Comparison of ENCODE assay signal across 23 cellular contexts in genomic region chr20:59794555-59794954, GRCh38.
"Had no signal": no experiment of that assay in that cellular context is flagged by ENCODE, and none has a peak within 500 bp of the region (broad histone marks: within the 10 kb centered on the region; RNA-seq: fewer than 3 reads in every experiment).

No MANE protein-coding gene starts in this region.

- H3K9me3 ChIP-seq: SJSA1 had no signal

- H3K4me2 ChIP-seq: KMS-11 had no signal

- H3K4me3 ChIP-seq: K562, SJSA1, SK-N-MC had no signal

- DNase-seq: Kasumi-1, MM.1S, NCI-H1092 treated with DMSO at 0.1 percent for 48 hours, NCI-H1436, NCI-H187, NCI-H2029, NCI-H2081 treated with DMSO at 0.1 percent for 48 hours, NCI-H2171, NCI-H226, NCI-H446, NCI-H510A, NCI-H524 treated with DMSO at 0.1 percent for 48 hours, NCI-H69, NCI-H774, Right ventricle myocardium superior, SIG-M5 had no signal

- H3K4me1 ChIP-seq: SJSA1 had no signal

- H3K27ac ChIP-seq: HL-60, KMS-11, SJSA1, SK-N-MC had no signal

- FAIRE-seq: HTR-8/SVneo, K562 had no signal

- ATAC-seq: K562, Panc1 had no signal
